Comparison of ENCODE assay signal across 8 cellular contexts in the genomic region with DNA sequence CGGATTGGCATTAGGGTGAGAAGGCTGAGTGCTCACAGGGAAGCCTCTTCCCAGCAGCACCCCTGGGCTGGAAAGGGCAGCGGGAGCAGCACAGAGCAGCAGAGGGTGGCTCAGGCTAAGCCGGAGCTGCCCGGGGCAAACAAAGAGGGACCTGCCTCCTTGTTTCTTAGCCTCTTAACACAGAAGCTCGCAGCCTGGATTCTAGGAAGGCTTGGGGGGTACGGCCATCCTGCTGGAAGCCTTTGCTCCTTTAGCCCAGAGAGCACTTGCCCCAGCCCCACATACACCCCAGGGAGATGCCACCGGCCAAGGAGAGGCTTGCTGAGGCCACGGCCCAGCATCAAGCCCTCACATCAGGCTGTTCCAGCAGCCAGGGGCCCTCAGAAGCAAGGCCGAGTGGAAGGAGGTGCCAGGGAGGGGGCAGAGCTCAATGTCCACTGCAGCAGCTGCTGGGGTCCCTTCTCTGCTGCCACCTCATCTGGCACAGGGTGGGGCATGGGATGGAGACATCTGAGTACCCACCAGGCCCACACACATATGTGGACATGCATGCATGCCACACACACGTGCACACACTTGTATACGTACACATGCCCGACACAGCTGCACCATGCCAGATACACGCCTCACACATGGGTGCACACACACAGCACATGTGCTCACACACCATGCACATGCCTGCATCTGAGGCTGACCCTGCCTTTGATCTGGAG. TPM values are rescaled to one million over a fixed set of nuclear protein-coding genes. Genes with fewer than 3 reads are reported as not detected.
A peak's percentile ranks its signal among the peaks of the same experiment; 100 is the strongest.
DNase-seq lines count a peak whose midpoint lies in the region; ATAC-seq, FAIRE-seq and TF ChIP-seq lines count a peak whose summit lies in the region.

No MANE protein-coding gene starts in this region.

- peak overlapping the region; percentile 5 for H3K27ac ChIP-seq in epithelial cell of prostate

- in situ Hi-C loops in GM13977 (cut with MboI; ENCODE audit: low pct_unique_long_range_greater_than_20kb, low sequenced_read_pairs, unreplicated experiment), result no loop called here

- DNase-seq in activated CD4-positive, alpha-beta T cell treated with anti-CD3 and anti-CD28 coated beads for 48 hours, result peak; percentile 2
- DNase-seq in activated CD4-positive, alpha-beta T cell treated with anti-CD3 and anti-CD28 coated beads, Interleukin-2, amount 50 U/mL, for 4 hours, result no peak
- DNase-seq in epithelial cell of prostate (ENCODE audit: low read depth, low spot score), result no peak
- peak; percentile 44 for DNase-seq in myocyte (ENCODE audit: low read depth)
- DNase-seq in urothelium cell line (ENCODE audit: low spot score), result peak; percentile 56
- DNase-seq in GM13977 (ENCODE audit: low spot score), result no peak

- no peak for TF ChIP-seq CTCF in GM13977 (IDR thresholded peaks at IDR 0.05; ENCODE audit: extremely low read depth, insufficient read depth, missing control alignments)

- no peak for ATAC-seq in GM18858 (IDR thresholded peaks at IDR 0.05; ENCODE audit: unreplicated experiment)
- no peak for ATAC-seq in GM21528 (IDR thresholded peaks at IDR 0.05; ENCODE audit: low FRiP score, unreplicated experiment)

- FAIRE-seq in urothelium cell line (lab: Jason Lieb, UNC), result no peak

RNA-seq across cellular contexts. Expression of gene SPON2, which starts 20.3 kb away (rescaled TPM):
- 0.47 and 3.7 TPM in 2 replicates for total RNA-seq in myocyte
- 4.1 TPM for polyA plus RNA-seq in myocyte (2012)

RNA-seq across cellular contexts. Expression of gene CTBP1, which starts 56.3 kb away (rescaled TPM):
- total RNA-seq in myocyte, result 179 and 259 TPM in 2 replicates
- 182 TPM for polyA plus RNA-seq in myocyte (2012)

Comparison
In these comparisons a context has a peak if more than half of its experiments do, and no peak if none do; other contexts are left out.
1. DNase-seq: peak in activated CD4-positive, alpha-beta T cell treated with anti-CD3 and anti-CD28 coated beads for 48 hours (single experiment), myocyte (single experiment) and urothelium cell line (single experiment); none in activated CD4-positive, alpha-beta T cell treated with anti-CD3 and anti-CD28 coated beads, Interleukin-2, amount 50 U/mL, for 4 hours (0 of 2), epithelial cell of prostate (single experiment) and GM13977 (single experiment).